Comparison of ENCODE assay signal across 21 cellular contexts in the genomic region with DNA sequence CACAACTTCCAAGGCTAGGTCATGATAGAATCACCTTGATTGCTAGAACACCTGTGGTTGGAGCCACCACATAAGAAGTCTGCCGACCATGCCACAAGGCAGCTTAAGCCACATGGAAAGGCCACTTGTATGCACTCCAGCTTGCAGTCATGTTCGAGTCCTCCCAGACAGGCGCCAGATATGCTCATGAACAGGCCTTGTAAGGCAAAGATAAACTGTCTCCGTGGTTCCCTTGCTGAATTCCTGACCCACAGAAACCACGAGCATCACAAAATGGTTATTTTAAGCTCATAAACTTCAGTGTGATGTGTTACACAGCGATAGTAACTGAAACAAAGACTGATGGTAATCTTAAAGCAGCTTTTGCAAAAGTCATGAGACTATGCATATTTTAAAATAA.
A peak's percentile ranks its signal among the peaks of the same experiment; 100 is the strongest.
DNase-seq lines count a peak whose midpoint lies in the region; ATAC-seq and TF ChIP-seq lines count a peak whose summit lies in the region.
"Had no signal": no experiment of that assay in that cellular context is flagged by ENCODE, and none has a peak within 500 bp of the region (broad histone marks: within the 10 kb centered on the region; RNA-seq: fewer than 3 reads in every experiment).

No MANE protein-coding gene starts in this region.

- no peak overlapping the region for H3K27ac ChIP-seq in osteoblast (ENCODE audit: low read depth, low read length)
- no peak overlapping the region for H3K27ac ChIP-seq in lower lobe of right lung
- no peak overlapping the region for H3K27ac ChIP-seq in tibial artery
- H3K27ac ChIP-seq: A549, SJSA1 had no signal

- no peaks in the 10 kb centered on the region for H3K9me3 Mint-ChIP-seq in HFFc6

- peak overlapping the region; percentile 60 for H2AFZ ChIP-seq in osteoblast (ENCODE audit: low read length)

- peaks cover 8% of the 10 kb centered on the region for H3K4me1 ChIP-seq in osteoblast (ENCODE audit: insufficient read depth, low read length)
- H3K4me1 ChIP-seq in lower lobe of right lung = no peaks in the 10 kb centered on the region
- H3K4me1 ChIP-seq in tibial artery = peaks cover 0 to 25% (median 6%) of the 10 kb centered on the region in 4 donors
- H3K4me1 ChIP-seq: A549, SJSA1 had no signal

- no peaks in the 10 kb centered on the region for H3K36me3 ChIP-seq in osteoblast (ENCODE audit: insufficient read depth, low read length)
- no peaks in the 10 kb centered on the region for H3K36me3 ChIP-seq in lower lobe of right lung
- no peaks in the 10 kb centered on the region for H3K36me3 ChIP-seq in tibial artery
- H3K36me3 ChIP-seq: SJSA1 had no signal

- H4K20me1 ChIP-seq in osteoblast (ENCODE audit: insufficient read depth, low read length) = no peaks in the 10 kb centered on the region

- H3K9me3 ChIP-seq in osteoblast (ENCODE audit: low read depth, low read length) (no peaks in the 10 kb centered on the region), lower lobe of right lung (no peaks in the 10 kb centered on the region), tibial artery (no peaks in the 10 kb centered on the region)
- H3K9me3 ChIP-seq: SJSA1 had no signal

- H3K4me2 ChIP-seq in osteoblast (ENCODE audit: insufficient read depth, low read length) = no peak overlapping the region
- H3K4me2 ChIP-seq: A549 had no signal

- TF ChIP-seq CTCF in HFFc6 (IDR thresholded peaks at IDR 0.05) (no peak), osteoblast (IDR thresholded peaks at IDR 0.05; ENCODE audit: extremely low read depth, low read depth, low read length) (no peak), lower lobe of right lung (IDR thresholded peaks at IDR 0.05) (no peak), tibial artery (IDR thresholded peaks at IDR 0.05) (no peak), GM13976 (IDR thresholded peaks at IDR 0.05; ENCODE audit: borderline replicate concordance, control extremely low read depth, extremely low read depth, insufficient read depth, missing control alignments) (no peak)

- ATAC-seq in lower lobe of right lung = no peak
- ATAC-seq: A549, HCT116, K562, Right ventricle myocardium inferior had no signal

- H3K4me1 Mint-ChIP-seq in HFFc6 (ENCODE audit: low read depth) = peaks cover 9% of the 10 kb centered on the region
- H3K4me1 Mint-ChIP-seq: CD4-positive, CD25-positive, alpha-beta regulatory T cell had no signal

- H3K27me3 ChIP-seq in osteoblast (ENCODE audit: insufficient read depth, low read length) (no peaks in the 10 kb centered on the region), lower lobe of right lung (ENCODE audit: low read depth) (peaks cover 5% of the 10 kb centered on the region), tibial artery (no peaks in the 10 kb centered on the region)
- H3K27me3 ChIP-seq: SJSA1 had no signal

- H3K4me3 ChIP-seq in osteoblast (ENCODE audit: insufficient read depth, low read length) (no peak overlapping the region), lower lobe of right lung (no peak overlapping the region), tibial artery (no peak overlapping the region)
- H3K4me3 ChIP-seq: A549, K562, SJSA1 had no signal

- H3K27ac Mint-ChIP-seq in HFFc6 = no peak overlapping the region
- H3K27ac Mint-ChIP-seq: CD4-positive, CD25-positive, alpha-beta regulatory T cell had no signal

- H3K4me3 Mint-ChIP-seq in HFFc6 = no peak overlapping the region
- H3K4me3 Mint-ChIP-seq: CD4-positive, CD25-positive, alpha-beta regulatory T cell had no signal

- DNase-seq in HFFc6 (peak; percentile 21), amniotic epithelial cell (ENCODE audit: low read depth) (peak; percentile 80), fibroblast of peridontal ligament (ENCODE audit: extremely low read depth) (peak; percentile 35), osteoblast (ENCODE audit: insufficient read length, low spot score, missing footprints) (no peak), lower lobe of right lung (no peak), tibial artery (no peak), GM13976 (ENCODE audit: low spot score) (no peak), NCI-H2171 (lab: John Stamatoyannopoulos, UW) (no peak)
- DNase-seq: CD4-positive, CD25-positive, alpha-beta regulatory T cell; DMS79 treated with DMSO at 0.1 percent for 48 hours; GOT3; NCI-H1092; NCI-H1436 treated with DMSO at 0.1 percent for 48 hours; NCI-H2029; NCI-H345; NCI-H774 had no signal

- in situ Hi-C loops in GM13976 (cut with MboI; ENCODE audit: low sequenced_read_pairs, unreplicated experiment) = loop anchor here (25.0 kb wide), 2 partner anchors 672 to 872 kb away; no protein-coding TSS in a partner anchor

- intact Hi-C loops in lower lobe of right lung (cut with DNase I) (no loop called here), tibial artery (cut with DNase I; ENCODE audit: low total_unique reads) (no loop called here)

- H3K36me3 Mint-ChIP-seq in HFFc6 (ENCODE audit: low read depth) = no peaks in the 10 kb centered on the region
- H3K36me3 Mint-ChIP-seq: CD4-positive, CD25-positive, alpha-beta regulatory T cell had no signal

- H3K27me3 Mint-ChIP-seq in HFFc6 (ENCODE audit: insufficient read depth) = no peaks in the 10 kb centered on the region
- H3K27me3 Mint-ChIP-seq: CD4-positive, CD25-positive, alpha-beta regulatory T cell had no signal

- H3K79me2 ChIP-seq in osteoblast (ENCODE audit: insufficient read depth, low read length) = no peaks in the 10 kb centered on the region

Comparison
In these comparisons a context has a peak if more than half of its experiments do, and no peak if none do; other contexts are left out.
1. DNase-seq: peak in HFFc6 (single experiment), amniotic epithelial cell (single experiment) and fibroblast of peridontal ligament (single experiment); none in osteoblast (single experiment), lower lobe of right lung (single experiment), tibial artery (0 of 2), GM13976 (single experiment) and NCI-H2171 (single experiment).